ENCODE assay signal across 10 cellular contexts in genomic region chr15:31223478-31224350, GRCh38.
DNase-seq lines count a peak whose midpoint lies in the region; ATAC-seq, FAIRE-seq and TF ChIP-seq lines count a peak whose summit lies in the region.
"Had no signal": no experiment of that assay in that cellular context is flagged by ENCODE, and none has a peak within 500 bp of the region (broad histone marks: within the 10 kb centered on the region; RNA-seq: fewer than 3 reads in every experiment).

No MANE protein-coding gene starts in this region.

- WGBS in IMR-90 (ENCODE audit: extremely low coverage in 2 of 2, insufficient read length in 1 of 2), 2 experiments: 58% methylated on average over 23 of the region's 42 CpGs; no CpG with 5 or more reads in 1 of the 2 experiments
- 27 to 48% methylated on average over 20 to 21 of the region's 42 CpGs for WGBS in esophagus squamous epithelium, 2 donors

- no peak overlapping the region for H3K4me3 ChIP-seq in IMR-90 (ENCODE audit: insufficient read depth, low read depth, low read length)
- H3K4me3 ChIP-seq in esophagus squamous epithelium: peak overlapping the region in 3 of 4 donors; percentile 12 to 55 (median 27)

- no peak overlapping the region for H3K4me3 Mint-ChIP-seq in nephron progenitor cell
- H3K4me3 Mint-ChIP-seq in activated CD4-positive, alpha-beta T cell treated with anti-CD3 and anti-CD28 coated beads for 36 hours: no peak overlapping the region
- H3K4me3 Mint-ChIP-seq: activated T-helper 1 cell treated with anti-CD3 and anti-CD28 coated beads, Interleukin-12 subunit alpha, Interleukin-12 subunit beta, Interleukin-2, Interleukin-4 antibody, amounts not matched to agents 30 ng/mL and 10 ng/mL and 1 ng/mL, durations not matched to agents 14 hours and 24 hours and 36 hours had no signal

- H3K18ac ChIP-seq in IMR-90 (ENCODE audit: low read depth, low read length): no peak overlapping the region

- intact Hi-C loops in IMR-90 (cut with micrococcal nuclease): no loop called here
- intact Hi-C loops in esophagus squamous epithelium (cut with DNase I): no loop called here
- intact Hi-C loops in activated CD4-positive, alpha-beta T cell treated with anti-CD3 and anti-CD28 coated beads for 36 hours (cut with DNase I, micrococcal nuclease): no loop called here

- no peak overlapping the region for H3K27ac ChIP-seq in IMR-90 (ENCODE audit: insufficient read depth, low read length)
- H3K27ac ChIP-seq in esophagus squamous epithelium: peak overlapping the region in 2 of 4 donors; percentile 39 to 46

- no peak overlapping the region for H2BK5ac ChIP-seq in IMR-90 (ENCODE audit: low read depth, low read length, poor library complexity, severe bottlenecking)

- H3K14ac ChIP-seq in IMR-90 (replicated peaks; ENCODE audit: low read depth, low read length): no peak overlapping the region

- peaks cover 16% of the 10 kb centered on the region for H3K27me3 Mint-ChIP-seq in nephron progenitor cell (ENCODE audit: low read depth, poor library complexity)
- H3K27me3 Mint-ChIP-seq in activated CD4-positive, alpha-beta T cell treated with anti-CD3 and anti-CD28 coated beads for 36 hours: no peaks in the 10 kb centered on the region

- no peak overlapping the region for H4K5ac ChIP-seq in IMR-90 (ENCODE audit: low read depth, low read length)

- H3K79me1 ChIP-seq in IMR-90 (ENCODE audit: low read depth in 1 of 2, low read length in 2 of 2): no peaks in the 10 kb centered on the region

- no peak overlapping the region for H2BK15ac ChIP-seq in IMR-90 (ENCODE audit: low read depth, low read length)

- peaks cover 2% of the 10 kb centered on the region; the same call in 1 of the 2 replicates for H3K9me3 ChIP-seq in IMR-90 (ENCODE audit: control insufficient read depth, insufficient read depth, low read length)
- no peaks in the 10 kb centered on the region for H3K9me3 ChIP-seq in esophagus squamous epithelium

- no peaks in the 10 kb centered on the region for H4K20me1 ChIP-seq in IMR-90 (ENCODE audit: insufficient read depth, low read length)

- no peaks in the 10 kb centered on the region for H3K9me1 ChIP-seq in IMR-90 (ENCODE audit: insufficient read depth, low read length)

- H3K27ac Mint-ChIP-seq in nephron progenitor cell: peak overlapping the region; percentile 41
- no peak overlapping the region for H3K27ac Mint-ChIP-seq in activated CD4-positive, alpha-beta T cell treated with anti-CD3 and anti-CD28 coated beads for 36 hours
- H3K27ac Mint-ChIP-seq: activated T-helper 1 cell treated with anti-CD3 and anti-CD28 coated beads, Interleukin-12 subunit alpha, Interleukin-12 subunit beta, Interleukin-2, Interleukin-4 antibody, amounts not matched to agents 30 ng/mL and 10 ng/mL and 1 ng/mL, durations not matched to agents 14 hours and 24 hours and 36 hours had no signal

- H3K4me2 ChIP-seq in IMR-90 (ENCODE audit: low read depth, low read length): peak overlapping the region; percentile 35; the same call in 1 of the 2 replicates

- no peak overlapping the region for H3K56ac ChIP-seq in IMR-90 (ENCODE audit: extremely low read depth, insufficient read depth, low read length)

- H2AK5ac ChIP-seq in IMR-90 (ENCODE audit: low read depth, low read length): no peak overlapping the region

- ATAC-seq in IMR-90 (ENCODE audit: low read depth) (no peak), HG02840 (IDR thresholded peaks at IDR 0.05; ENCODE audit: low FRiP score, unreplicated experiment) (no peak)
- no peak for ATAC-seq in activated CD4-positive, alpha-beta T cell treated with anti-CD3 and anti-CD28 coated beads for 36 hours

- H2BK120ac ChIP-seq in IMR-90 (ENCODE audit: low read depth, low read length): no peak overlapping the region

- no peak overlapping the region for H2AK9ac ChIP-seq in IMR-90 (replicated peaks; ENCODE audit: low read depth, low read length, poor library complexity)

- no peak overlapping the region for H4K91ac ChIP-seq in IMR-90 (ENCODE audit: insufficient read depth, low read depth, low read length)

- CTCF ChIA-PET in IMR-90 (lab: Yijun Ruan, JAX): no interaction called here
- CTCF ChIA-PET in activated CD4-positive, alpha-beta T cell treated with anti-CD3 and anti-CD28 coated beads for 36 hours (lab: Charles Lee): no interaction called here

- H3K23ac ChIP-seq in IMR-90 (ENCODE audit: low read depth, low read length): no peak overlapping the region

- BruUV-seq in IMR-90 (replicated peaks; lab: Mats Ljungman, UMichigan): no TSS peak

- peaks cover 30% of the 10 kb centered on the region for H3K4me1 Mint-ChIP-seq in nephron progenitor cell
- peaks cover 12% of the 10 kb centered on the region for H3K4me1 Mint-ChIP-seq in activated CD4-positive, alpha-beta T cell treated with anti-CD3 and anti-CD28 coated beads for 36 hours

- H3K27me3 ChIP-seq in IMR-90 (ENCODE audit: control insufficient read depth, insufficient read depth, low read length): peaks cover 18% of the 10 kb centered on the region
- H3K27me3 ChIP-seq in esophagus squamous epithelium: peaks cover 0 to 1% (median 0%) of the 10 kb centered on the region in 4 donors

- TF ChIP-seq CTCF in IMR-90 (conservative IDR thresholded peaks at IDR 0.05; ENCODE audit: low read depth, low read length) (no peak), esophagus squamous epithelium (IDR thresholded peaks at IDR 0.05) (no peak), nephron progenitor cell (IDR thresholded peaks at IDR 0.05) (no peak)

- FAIRE-seq in H54 (lab: Jason Lieb, UNC): no peak

- no peaks in the 10 kb centered on the region; the same call in 1 of the 2 replicates for H3K4me1 ChIP-seq in IMR-90 (ENCODE audit: control insufficient read depth, insufficient read depth, low read length)
- peaks cover 14 to 57% (median 22%) of the 10 kb centered on the region in 3 donors for H3K4me1 ChIP-seq in esophagus squamous epithelium

- H3K36me3 ChIP-seq in IMR-90 (ENCODE audit: control insufficient read depth, insufficient read depth, low read length) (no peaks in the 10 kb centered on the region), esophagus squamous epithelium (no peaks in the 10 kb centered on the region)

- no peaks in the 10 kb centered on the region for H3K9me3 Mint-ChIP-seq in nephron progenitor cell
- no peaks in the 10 kb centered on the region for H3K9me3 Mint-ChIP-seq in activated CD4-positive, alpha-beta T cell treated with anti-CD3 and anti-CD28 coated beads for 36 hours (ENCODE audit: low read depth)
- H3K9me3 Mint-ChIP-seq: activated T-helper 1 cell treated with anti-CD3 and anti-CD28 coated beads, Interleukin-12 subunit alpha, Interleukin-12 subunit beta, Interleukin-2, Interleukin-4 antibody, amounts not matched to agents 30 ng/mL and 10 ng/mL and 1 ng/mL, durations not matched to agents 14 hours and 24 hours and 36 hours had no signal

- POLR2A ChIA-PET in IMR-90 (lab: Charles Lee; ENCODE audit: unreplicated experiment): no interaction called here
- POLR2A ChIA-PET in activated CD4-positive, alpha-beta T cell treated with anti-CD3 and anti-CD28 coated beads for 36 hours (lab: Charles Lee): interaction anchor here (0.6 kb wide), 1 partner anchor 13 kb away, joined by 3 read pairs; no protein-coding TSS in a partner anchor

- no peak overlapping the region for H3K9ac ChIP-seq in IMR-90 (ENCODE audit: low read depth, low read length)

- H4K8ac ChIP-seq in IMR-90 (ENCODE audit: low read depth in 2 of 2, low read length in 2 of 2): no peak overlapping the region

- in situ Hi-C loops in IMR-90 (cut with MboI; ENCODE audit: low sequenced_read_pairs): no loop called here

- no peak overlapping the region for H3K4ac ChIP-seq in IMR-90 (ENCODE audit: low read depth, low read length)

- dilution Hi-C loops in IMR-90 (cut with HindIII; ENCODE audit: low sequenced_read_pairs, unreplicated experiment): no loop called here

- H2AFZ ChIP-seq in IMR-90 (replicated peaks; ENCODE audit: low read length, poor library complexity): peak overlapping the region; percentile 48

- no peak overlapping the region for H2BK20ac ChIP-seq in IMR-90 (ENCODE audit: low read depth, low read length)

- TF ChIP-seq POLR2A in IMR-90 (IDR thresholded peaks at IDR 0.05; ENCODE audit: low read depth, low read length): no peak
- no peak for TF ChIP-seq POLR2A in esophagus squamous epithelium (IDR thresholded peaks at IDR 0.05)
- no peak for TF ChIP-seq POLR2A in H54 (IDR thresholded peaks at IDR 0.05; ENCODE audit: low read depth, low read length)

- DNase-seq in Ammon's horn (ENCODE audit: low spot score) (peak; percentile 25), IMR-90 (no peak), esophagus squamous epithelium (lab: John Stamatoyannopoulos, UW) (no peak), nephron progenitor cell (no peak), NCI-H82 treated with DMSO at 0.1 percent for 48 hours (lab: John Stamatoyannopoulos, UW; ENCODE audit: unreplicated experiment) (no peak), H54 (ENCODE audit: insufficient read length, low spot score) (no peak)
- no peak for DNase-seq in activated CD4-positive, alpha-beta T cell treated with anti-CD3 and anti-CD28 coated beads for 36 hours
- DNase-seq: NCI-H2029 had no signal

- no peak for TF ChIP-seq RAD21 in IMR-90 (IDR thresholded peaks at IDR 0.05; ENCODE audit: low read length)

- no peaks in the 10 kb centered on the region for H3K36me3 Mint-ChIP-seq in nephron progenitor cell (ENCODE audit: low read depth)
- H3K36me3 Mint-ChIP-seq in activated CD4-positive, alpha-beta T cell treated with anti-CD3 and anti-CD28 coated beads for 36 hours (ENCODE audit: low read depth): no peaks in the 10 kb centered on the region

TF ChIP-seq in IMR-90, 13 proteins besides CTCF, POLR2A, EP300 and RAD21:
- no peak for TF ChIP-seq RFX5 (IDR thresholded peaks at IDR 0.05; ENCODE audit: low read depth, low read length)
- TF ChIP-seq MAFK (IDR thresholded peaks at IDR 0.05; ENCODE audit: low read depth, low read length): no peak
- TF ChIP-seq CEBPB (IDR thresholded peaks at IDR 0.05; ENCODE audit: low read depth, low read length): no peak
- TF ChIP-seq MAZ (IDR thresholded peaks at IDR 0.05; ENCODE audit: borderline replicate concordance, low read depth, low read length): no peak
TF ChIP-seq in IMR-90: peak in this region for 0.
